In the genomic region with DNA sequence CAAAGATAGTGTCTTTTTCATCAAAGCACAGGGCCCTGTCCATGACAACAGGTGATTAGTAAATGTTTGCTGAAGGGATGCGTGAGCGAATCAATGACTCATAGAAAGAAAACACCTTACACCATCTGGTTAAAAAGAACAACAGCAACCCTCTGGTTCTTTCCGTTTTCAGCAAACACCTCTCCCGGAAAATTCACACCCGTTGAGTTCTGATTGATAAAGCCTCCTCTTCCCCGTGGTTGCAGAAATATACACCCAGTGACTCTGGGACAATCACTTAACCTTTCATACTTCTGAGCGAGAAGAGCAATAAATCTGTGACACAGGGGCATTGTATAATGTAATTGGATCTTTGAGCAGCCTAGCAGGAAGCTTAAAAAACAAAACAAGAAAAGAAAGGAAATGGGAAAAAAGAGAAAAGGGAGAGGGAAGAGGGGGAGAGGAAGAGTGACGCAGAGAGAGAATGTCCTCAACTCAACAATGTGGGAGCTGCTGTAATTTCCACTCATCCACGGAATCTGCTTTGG, we compare ENCODE assay signal across 18 cellular contexts. TPM values are rescaled to one million over a fixed set of nuclear protein-coding genes. Genes with fewer than 3 reads are reported as not detected.
DNase-seq lines count a peak whose midpoint lies in the region; ATAC-seq lines count a peak whose summit lies in the region.
"Had no signal": no experiment of that assay in that cellular context is flagged by ENCODE, and none has a peak within 500 bp of the region (broad histone marks: within the 10 kb centered on the region; RNA-seq: fewer than 3 reads in every experiment).

No MANE protein-coding gene starts in this region.

- DNase-seq in SHP77 (lab: John Stamatoyannopoulos, UW) (peak; percentile 58 to 59), kidney tubule cell (ENCODE audit: low spot score) (peak; percentile 70), AG08396 (ENCODE audit: low spot score) (no peak)
- DNase-seq: activated CD8-positive, alpha-beta memory T cell treated with anti-CD3 and anti-CD28 coated beads for 24 hours; amygdala; mammary epithelial cell; NCI-H1092; NCI-H446 treated with DMSO at 0.1 percent for 48 hours; stimulated activated naive CD8-positive, alpha-beta T cell treated with anti-CD3 and anti-CD28 coated beads, Interleukin-15, Interleukin-2, amounts not matched to agents 100 U/mL and 50 U/mL, for 24 hours had no signal

- H3K27me3 ChIP-seq in HUES48 (ENCODE audit: control insufficient read depth, insufficient read depth, low read length), result no peaks in the 10 kb centered on the region
- H3K27me3 ChIP-seq in skeletal muscle tissue (ENCODE audit: control insufficient read depth in 3 of 3, insufficient read depth in 3 of 3, low read length in 3 of 3), result no peaks in the 10 kb centered on the region
- H3K27me3 ChIP-seq: BLaER1, neutrophil had no signal

- H3K27ac ChIP-seq in HUES48 (ENCODE audit: low read depth, low read length) (peak overlapping the region; percentile 71), skeletal muscle tissue (ENCODE audit: low read depth, low read length) (peak overlapping the region; percentile 29)
- H3K27ac ChIP-seq: BLaER1, neutrophil, VCaP had no signal

- H3K36me3 ChIP-seq in HUES48 (ENCODE audit: control insufficient read depth, insufficient read depth, low read length) (no peaks in the 10 kb centered on the region), skeletal muscle tissue (ENCODE audit: control insufficient read depth in 3 of 3, insufficient read depth in 3 of 3, low read length in 3 of 3) (peaks cover 11 to 28% (median 18%) of the 10 kb centered on the region in 3 donors)
- H3K36me3 ChIP-seq: BLaER1, neutrophil had no signal

- H3K9me3 ChIP-seq in HUES48 (ENCODE audit: control insufficient read depth, insufficient read depth, low read length) (no peaks in the 10 kb centered on the region), skeletal muscle tissue (ENCODE audit: control insufficient read depth in 3 of 3, low read length in 3 of 3) (no peaks in the 10 kb centered on the region)
- H3K9me3 ChIP-seq: BLaER1, neutrophil had no signal

- H3K4me1 ChIP-seq in HUES48 (ENCODE audit: control insufficient read depth, insufficient read depth, low read length), result peaks cover 21% of the 10 kb centered on the region
- H3K4me1 ChIP-seq in skeletal muscle tissue (ENCODE audit: control insufficient read depth in 3 of 3, insufficient read depth in 3 of 3, low read length in 3 of 3), result peaks cover 0 to 4% (median 0%) of the 10 kb centered on the region in 3 donors
- H3K4me1 ChIP-seq: BLaER1 had no signal

- H3K9ac ChIP-seq in HUES48 (ENCODE audit: low read depth, low read length) (no peak overlapping the region), skeletal muscle tissue (ENCODE audit: low read depth in 1 of 3, low read length in 3 of 3) (no peak overlapping the region)
- H3K9ac ChIP-seq: BLaER1 had no signal

- no peak for ATAC-seq in HG02623 (IDR thresholded peaks at IDR 0.05; ENCODE audit: unreplicated experiment)
- no peak for ATAC-seq in HG03280 (IDR thresholded peaks at IDR 0.05; ENCODE audit: unreplicated experiment)
- ATAC-seq: K562; stimulated activated naive CD8-positive, alpha-beta T cell treated with anti-CD3 and anti-CD28 coated beads, Interleukin-15, Interleukin-2, amounts not matched to agents 100 U/mL and 50 U/mL, for 24 hours had no signal

- H3K4me3 ChIP-seq in HUES48 (ENCODE audit: low read depth, low read length) (no peak overlapping the region), skeletal muscle tissue (ENCODE audit: low read length in 3 of 3) (no peak overlapping the region)
- H3K4me3 ChIP-seq: BLaER1, K562 had no signal

RNA-seq across cellular contexts. Expression of a gene that starts 37.6 kb away (rescaled TPM):
- total RNA-seq in skeletal muscle tissue, result 106 TPM
- total RNA-seq: activated T-helper 2 cell treated with anti-CD3 and anti-CD28 coated beads, Interferon-gamma antibody, Interleukin-2, Interleukin-4, amounts not matched to agents 10 μg/mL and 5 μg/mL and 100 μg/mL, durations not matched to agents 14 hours and 24 hours and 36 hours had no signal
